22 cellular contexts compared by ENCODE assay signal in the genomic region with DNA sequence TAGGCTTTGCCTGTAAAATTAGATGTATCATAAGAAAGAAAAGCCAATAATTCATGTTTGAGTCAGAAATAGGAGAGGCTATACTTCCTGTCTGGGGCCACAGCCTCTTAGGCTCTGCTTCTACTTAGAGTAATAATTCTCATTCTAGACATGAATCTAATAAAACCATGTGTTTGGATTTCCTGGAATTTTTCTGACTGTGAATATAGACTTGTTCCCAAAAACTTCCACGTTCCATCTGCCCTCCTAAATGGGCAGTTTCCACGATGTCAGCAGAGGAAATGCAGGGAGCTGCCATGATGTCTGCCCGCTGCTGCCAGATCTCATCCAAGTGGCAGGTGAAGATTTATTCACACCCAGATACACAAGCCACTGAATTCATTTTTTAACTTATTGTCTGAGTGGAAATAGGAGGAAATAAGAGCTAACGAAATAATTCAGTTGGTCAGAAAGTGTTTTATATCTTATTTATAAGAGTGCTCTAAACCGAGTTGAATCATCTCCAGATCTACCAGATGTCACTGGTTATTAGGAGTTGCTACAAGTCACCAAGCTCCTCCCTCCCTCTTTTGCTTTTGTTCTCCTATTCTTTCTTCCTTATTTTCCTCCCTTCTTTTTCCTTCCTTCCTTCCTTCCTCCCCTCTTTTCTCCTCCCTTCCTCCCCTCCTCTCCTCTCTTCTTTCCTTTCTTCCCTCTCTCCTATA.
DNase-seq lines count a peak whose midpoint lies in the region; TF ChIP-seq lines count a peak whose summit lies in the region.
"Had no signal": no experiment of that assay in that cellular context is flagged by ENCODE, and none has a peak within 500 bp of the region (broad histone marks: within the 10 kb centered on the region; RNA-seq: fewer than 3 reads in every experiment).

No MANE protein-coding gene starts in this region.

- H3K36me3 ChIP-seq in BJ (ENCODE audit: control insufficient read depth, insufficient read depth, low read length) = no peaks in the 10 kb centered on the region
- H3K36me3 ChIP-seq in mesendoderm (ENCODE audit: control insufficient read depth, insufficient read depth, low read length) = no peaks in the 10 kb centered on the region
- H3K36me3 ChIP-seq: BLaER1 treated with 17β-estradiol and CSF1 and Interleukin-3, amounts not matched to agents 10 nM and 100 nM; HAP-1; MG63; right atrium auricular region had no signal

- DNase-seq in BJ (ENCODE audit: low read depth) (peak; percentile 52), HFF-Myc (ENCODE audit: extremely low read depth, low read depth) (peak; percentile 48), cerebellum (ENCODE audit: low spot score) (peak; percentile 27), progenitor cell of endocrine pancreas (ENCODE audit: low spot score, unreplicated experiment) (no peak), GM20000 (ENCODE audit: low spot score) (no peak), mesendoderm (no peak), kidney tubule cell (ENCODE audit: low spot score) (no peak)
- DNase-seq: activated CD4-positive, alpha-beta T cell treated with anti-CD3 and anti-CD28 coated beads for 1 hour; activated effector memory CD4-positive, alpha-beta T cell treated with anti-CD3 and anti-CD28 coated beads, Interleukin-2, amount 50 U/mL, for 16 hours; amniotic stem cell; DMS153; effector CD8-positive, alpha-beta T cell; hypothalamus; kidney glomerular epithelial cell; MG63; NCI-H1694; NCI-H2227 treated with DMSO at 0.1 percent for 48 hours; SIG-M5; stimulated activated CD4-positive, alpha-beta T cell treated with anti-CD3 and anti-CD28 coated beads, Interleukin-1b, Interleukin-23, amount 100 ng/mL, for 48 hours had no signal

- H3K4me1 Mint-ChIP-seq in progenitor cell of endocrine pancreas (ENCODE audit: low read depth) = peaks cover 4% of the 10 kb centered on the region

- H3K9ac ChIP-seq in mesendoderm (ENCODE audit: low read length) = no peak overlapping the region
- H3K9ac ChIP-seq: BLaER1 treated with 17β-estradiol and CSF1 and Interleukin-3, amounts not matched to agents 10 nM and 100 nM had no signal

- no peak overlapping the region for H2AK5ac ChIP-seq in mesendoderm (ENCODE audit: low read length)

- no peak overlapping the region for H2BK5ac ChIP-seq in mesendoderm (ENCODE audit: low read length)

- H3K4me3 Mint-ChIP-seq in progenitor cell of endocrine pancreas (ENCODE audit: low read depth) = no peak overlapping the region

- POLR2A ChIA-PET in BJ (lab: Charles Lee) = interaction anchor here (0.8 to 0.9 kb wide), 2 partner anchors 28 to 735 kb away, joined by 4 to 7 read pairs; no protein-coding TSS in a partner anchor

- H3K27ac ChIP-seq in mesendoderm (ENCODE audit: low read depth, low read length) = no peak overlapping the region
- H3K27ac ChIP-seq: BLaER1 treated with 17β-estradiol and CSF1 and Interleukin-3, amounts not matched to agents 10 nM and 100 nM; right atrium auricular region had no signal

- H3K27me3 ChIP-seq in BJ (ENCODE audit: control insufficient read depth, insufficient read depth, low read length) = no peaks in the 10 kb centered on the region
- no peaks in the 10 kb centered on the region for H3K27me3 ChIP-seq in mesendoderm (ENCODE audit: insufficient read depth, low read length, poor library complexity)
- H3K27me3 ChIP-seq: BLaER1 treated with 17β-estradiol and CSF1 and Interleukin-3, amounts not matched to agents 10 nM and 100 nM; MG63; right atrium auricular region had no signal

- no peaks in the 10 kb centered on the region for H3K4me1 ChIP-seq in mesendoderm (ENCODE audit: control insufficient read depth, low read depth, low read length)
- H3K4me1 ChIP-seq: HAP-1, right atrium auricular region had no signal

- H3K4me2 ChIP-seq in mesendoderm (ENCODE audit: low read length) = no peak overlapping the region

- no peaks in the 10 kb centered on the region for H3K79me2 ChIP-seq in mesendoderm (ENCODE audit: control insufficient read depth, insufficient read depth, low read length)

- CTCF ChIA-PET in BJ (lab: Yijun Ruan, JAX) = interaction anchor here (0.8 to 4.1 kb wide), 7 partner anchors 15 to 757 kb away, joined by 3 to 26 read pairs (median 7); no protein-coding TSS in a partner anchor

- H3K36me3 Mint-ChIP-seq in progenitor cell of endocrine pancreas (ENCODE audit: insufficient read depth) = no peaks in the 10 kb centered on the region

- H3K4me3 ChIP-seq in BJ (ENCODE audit: low read depth, low read length) (no peak overlapping the region), HFF-Myc (replicated peaks; ENCODE audit: low read depth, low read length) (no peak overlapping the region), mesendoderm (ENCODE audit: low read length) (no peak overlapping the region)
- H3K4me3 ChIP-seq: BLaER1 treated with 17β-estradiol and CSF1 and Interleukin-3, amounts not matched to agents 10 nM and 100 nM; HAP-1; MG63; right atrium auricular region had no signal

- peak overlapping the region; percentile 67 for H3K27ac Mint-ChIP-seq in progenitor cell of endocrine pancreas

- no peak overlapping the region for H4K8ac ChIP-seq in mesendoderm (ENCODE audit: low read depth, low read length)

- no peak for TF ChIP-seq CTCF in BJ (IDR thresholded peaks at IDR 0.05; ENCODE audit: insufficient read depth, low read depth, low read length)
- TF ChIP-seq CTCF in HFF-Myc (IDR thresholded peaks at IDR 0.05; ENCODE audit: low read depth, low read length, missing control alignments) = no peak
- no peak for TF ChIP-seq CTCF in progenitor cell of endocrine pancreas (IDR thresholded peaks at IDR 0.05; ENCODE audit: unreplicated experiment)
- TF ChIP-seq CTCF in GM20000 (IDR thresholded peaks at IDR 0.05; ENCODE audit: extremely low read depth, missing control alignments) = no peak

- no CpG with 5 or more reads among the region's 5 CpGs for WGBS in mesendoderm (ENCODE audit: extremely low coverage, insufficient coverage, low lambda C conversion rate)

- H3K56ac ChIP-seq in mesendoderm (ENCODE audit: low read length) = no peak overlapping the region

- H3K79me1 ChIP-seq in mesendoderm (ENCODE audit: low read length) = no peaks in the 10 kb centered on the region

- no peak overlapping the region for H2BK15ac ChIP-seq in mesendoderm (replicated peaks; ENCODE audit: low read depth)

- no peak overlapping the region for H2BK120ac ChIP-seq in mesendoderm (ENCODE audit: low read depth, low read length)

- peaks cover 4% of the 10 kb centered on the region for H3K9me3 Mint-ChIP-seq in progenitor cell of endocrine pancreas (ENCODE audit: low read depth)

- no peak overlapping the region for H4K5ac ChIP-seq in mesendoderm (ENCODE audit: low read length)

- no peak overlapping the region for H3K4ac ChIP-seq in mesendoderm (ENCODE audit: low read depth, low read length)

- no peak overlapping the region for H3K23ac ChIP-seq in mesendoderm (ENCODE audit: low read length)

- no peak overlapping the region for H3K18ac ChIP-seq in mesendoderm (ENCODE audit: low read length)

- peaks cover 4% of the 10 kb centered on the region for H3K27me3 Mint-ChIP-seq in progenitor cell of endocrine pancreas

Comparison
In these comparisons a context has a peak if more than half of its experiments do, and no peak if none do; other contexts are left out.
1. DNase-seq: peak in BJ (single experiment), HFF-Myc (single experiment) and cerebellum (single experiment); none in progenitor cell of endocrine pancreas (single experiment), GM20000 (single experiment), mesendoderm (single experiment) and kidney tubule cell (single experiment).